ENCODE assay signal across 10 cellular contexts in genomic region chr21:46393451-46393940, GRCh38.
DNase-seq lines count a peak whose midpoint lies in the region; ATAC-seq and TF ChIP-seq lines count a peak whose summit lies in the region.
"Had no signal": no experiment of that assay in that cellular context is flagged by ENCODE, and none has a peak within 500 bp of the region (broad histone marks: within the 10 kb centered on the region; RNA-seq: fewer than 3 reads in every experiment).

No MANE protein-coding gene starts in this region.

- intact Hi-C loops in tibial artery (cut with DNase I; ENCODE audit: low total_unique reads), result no loop called here

- H3K36me3 Mint-ChIP-seq in stimulated activated effector memory CD8-positive, alpha-beta T cell treated with anti-CD3 and anti-CD28 coated beads, Interleukin-12 subunit alpha, Interleukin-12 subunit beta, amount 100 ng/mL, for 72 hours, result peaks cover 55% of the 10 kb centered on the region

- peak overlapping the region; percentile 23 for H3K4me3 Mint-ChIP-seq in stimulated activated effector memory CD8-positive, alpha-beta T cell treated with anti-CD3 and anti-CD28 coated beads, Interleukin-12 subunit alpha, Interleukin-12 subunit beta, amount 100 ng/mL, for 72 hours

- H3K4me1 ChIP-seq in tibial artery, result no peaks in the 10 kb centered on the region

- H3K27ac Mint-ChIP-seq in stimulated activated effector memory CD8-positive, alpha-beta T cell treated with anti-CD3 and anti-CD28 coated beads, Interleukin-12 subunit alpha, Interleukin-12 subunit beta, amount 100 ng/mL, for 72 hours, result no peak overlapping the region

- H3K4me3 ChIP-seq in tibial artery, result no peak overlapping the region
- H3K4me3 ChIP-seq: cardiac muscle cell had no signal

- peaks cover 27 to 76% (median 66%) of the 10 kb centered on the region in 3 donors for H3K36me3 ChIP-seq in tibial artery

- no peaks in the 10 kb centered on the region for H3K9me3 Mint-ChIP-seq in stimulated activated effector memory CD8-positive, alpha-beta T cell treated with anti-CD3 and anti-CD28 coated beads, Interleukin-12 subunit alpha, Interleukin-12 subunit beta, amount 100 ng/mL, for 72 hours

- no peak for TF ChIP-seq CTCF in tibial artery (IDR thresholded peaks at IDR 0.05)

- ATAC-seq in left lobe of liver (peak; percentile 32), HG02759 (IDR thresholded peaks at IDR 0.05; ENCODE audit: unreplicated experiment) (no peak)
- ATAC-seq in stimulated activated effector memory CD8-positive, alpha-beta T cell treated with anti-CD3 and anti-CD28 coated beads, Interleukin-12 subunit alpha, Interleukin-12 subunit beta, amount 100 ng/mL, for 72 hours, result peak; percentile 16
- ATAC-seq: PC-3 had no signal

- DNase-seq in NCI-H1092 (lab: John Stamatoyannopoulos, UW) (peak; percentile 51), left lobe of liver (ENCODE audit: low spot score) (no peak), islet precursor cell (no peak), tibial artery (no peak)
- no peak for DNase-seq in stimulated activated effector memory CD8-positive, alpha-beta T cell treated with anti-CD3 and anti-CD28 coated beads, Interleukin-12 subunit alpha, Interleukin-12 subunit beta, amount 100 ng/mL, for 72 hours (ENCODE audit: low spot score in 2 of 2)
- DNase-seq: activated naive CD4-positive, alpha-beta T cell; PC-3 had no signal

- H3K27ac ChIP-seq in angular gyrus (ENCODE audit: low read depth, low read length) (peak overlapping the region; percentile 60), tibial artery (peak overlapping the region in 1 of 2 donors; percentile 33)
- H3K27ac ChIP-seq: cardiac muscle cell had no signal

- no peaks in the 10 kb centered on the region for H3K9me3 ChIP-seq in tibial artery

- peaks cover 7% of the 10 kb centered on the region for H3K4me1 Mint-ChIP-seq in stimulated activated effector memory CD8-positive, alpha-beta T cell treated with anti-CD3 and anti-CD28 coated beads, Interleukin-12 subunit alpha, Interleukin-12 subunit beta, amount 100 ng/mL, for 72 hours

- no peaks in the 10 kb centered on the region for H3K27me3 ChIP-seq in tibial artery
- H3K27me3 ChIP-seq: cardiac muscle cell had no signal
